ENCODE assay signal across 9 cellular contexts in genomic region chr20:3168079-3168828, GRCh38. TPM values are rescaled to one million over a fixed set of nuclear protein-coding genes. Genes with fewer than 3 reads are reported as not detected.
DNase-seq lines count a peak whose midpoint lies in the region; ATAC-seq and TF ChIP-seq lines count a peak whose summit lies in the region.
"Had no signal": no experiment of that assay in that cellular context is flagged by ENCODE, and none has a peak within 500 bp of the region (broad histone marks: within the 10 kb centered on the region; RNA-seq: fewer than 3 reads in every experiment).

No MANE protein-coding gene starts in this region.

- ATAC-seq in stimulated activated naive B cell treated with anti-CD40 and anti-IgM and Interleukin-4, amounts not matched to agents 10 μg/mL and 1 μg/mL and 100 μg/mL, for 72 hours (replicated peaks), result no peak
- no peak for ATAC-seq in GM21717 (IDR thresholded peaks at IDR 0.05; ENCODE audit: unreplicated experiment)

- no peaks in the 10 kb centered on the region for H3K36me3 ChIP-seq in WERI-Rb-1

- H3K27me3 Mint-ChIP-seq in activated CD4-positive, alpha-beta T cell treated with anti-CD3 and anti-CD28 coated beads, Interleukin-2, amount 10 ng/mL, durations not matched to agents 7 days and 5 days, result peaks cover 42% of the 10 kb centered on the region
- H3K27me3 Mint-ChIP-seq in stimulated activated naive B cell treated with anti-CD40 and anti-IgM and Interleukin-4, amounts not matched to agents 10 μg/mL and 1 μg/mL and 100 μg/mL, for 72 hours, result peaks cover 46 to 72% of the 10 kb centered on the region in 2 donors

- no peak overlapping the region for H3K4me3 Mint-ChIP-seq in activated CD4-positive, alpha-beta T cell treated with anti-CD3 and anti-CD28 coated beads, Interleukin-2, amount 10 ng/mL, durations not matched to agents 7 days and 5 days
- H3K4me3 Mint-ChIP-seq in stimulated activated naive B cell treated with anti-CD40 and anti-IgM and Interleukin-4, amounts not matched to agents 10 μg/mL and 1 μg/mL and 100 μg/mL, for 72 hours, result peak overlapping the region; percentile 3 to 23

- no peak overlapping the region for H3K27ac Mint-ChIP-seq in activated CD4-positive, alpha-beta T cell treated with anti-CD3 and anti-CD28 coated beads, Interleukin-2, amount 10 ng/mL, durations not matched to agents 7 days and 5 days
- H3K27ac Mint-ChIP-seq in stimulated activated naive B cell treated with anti-CD40 and anti-IgM and Interleukin-4, amounts not matched to agents 10 μg/mL and 1 μg/mL and 100 μg/mL, for 72 hours, result no peak overlapping the region

- peaks cover 6% of the 10 kb centered on the region for H3K4me1 Mint-ChIP-seq in activated CD4-positive, alpha-beta T cell treated with anti-CD3 and anti-CD28 coated beads, Interleukin-2, amount 10 ng/mL, durations not matched to agents 7 days and 5 days
- peaks cover 8 to 22% of the 10 kb centered on the region in 2 donors for H3K4me1 Mint-ChIP-seq in stimulated activated naive B cell treated with anti-CD40 and anti-IgM and Interleukin-4, amounts not matched to agents 10 μg/mL and 1 μg/mL and 100 μg/mL, for 72 hours

- H3K36me3 Mint-ChIP-seq in activated CD4-positive, alpha-beta T cell treated with anti-CD3 and anti-CD28 coated beads, Interleukin-2, amount 10 ng/mL, durations not matched to agents 7 days and 5 days (ENCODE audit: low read depth), result no peaks in the 10 kb centered on the region
- H3K36me3 Mint-ChIP-seq in stimulated activated naive B cell treated with anti-CD40 and anti-IgM and Interleukin-4, amounts not matched to agents 10 μg/mL and 1 μg/mL and 100 μg/mL, for 72 hours, result no peaks in the 10 kb centered on the region

- peak; percentile 22 for DNase-seq in activated CD4-positive, alpha-beta T cell treated with anti-CD3 and anti-CD28 coated beads for 48 hours
- DNase-seq in activated CD4-positive, alpha-beta T cell treated with anti-CD3 and anti-CD28 coated beads, Interleukin-2, amount 10 ng/mL, durations not matched to agents 7 days and 5 days, result no peak
- DNase-seq in WERI-Rb-1, result no peak
- peak; percentile 79 for DNase-seq in islet precursor cell
- no peak for DNase-seq in stimulated activated naive B cell treated with anti-CD40 and anti-IgM and Interleukin-4, amounts not matched to agents 10 μg/mL and 1 μg/mL and 100 μg/mL, for 72 hours
- no peak for DNase-seq in OCI-M2 (lab: John Stamatoyannopoulos, UW; ENCODE audit: unreplicated experiment)
- no peak for DNase-seq in pons (ENCODE audit: low spot score)
- DNase-seq: kidney glomerular epithelial cell had no signal

- H3K4me3 ChIP-seq in WERI-Rb-1 (ENCODE audit: low read depth, low read length), result no peak overlapping the region

- POLR2A ChIA-PET in activated CD4-positive, alpha-beta T cell treated with anti-CD3 and anti-CD28 coated beads, Interleukin-2, amount 10 ng/mL, durations not matched to agents 7 days and 5 days (lab: Charles Lee), result no interaction called here

- H3K27ac ChIP-seq in WERI-Rb-1, result no peak overlapping the region

- peak; percentile 33; the same call in 1 of the 2 replicates for TF ChIP-seq CTCF in WERI-Rb-1 (IDR thresholded peaks at IDR 0.05; ENCODE audit: low read depth, low read length)

- CTCF ChIA-PET in activated CD4-positive, alpha-beta T cell treated with anti-CD3 and anti-CD28 coated beads, Interleukin-2, amount 10 ng/mL, durations not matched to agents 7 days and 5 days (lab: Charles Lee), result interaction anchor here (0.7 to 1.3 kb wide), 2 partner anchors 9 to 143 kb away, joined by 3 to 5 read pairs; partner anchors contain the start of genes FASTKD5 and UBOX5

- H3K27me3 ChIP-seq in WERI-Rb-1 (ENCODE audit: insufficient read depth, low read depth, severe bottlenecking), result no peaks in the 10 kb centered on the region

- no peaks in the 10 kb centered on the region for H3K9me3 Mint-ChIP-seq in activated CD4-positive, alpha-beta T cell treated with anti-CD3 and anti-CD28 coated beads, Interleukin-2, amount 10 ng/mL, durations not matched to agents 7 days and 5 days
- H3K9me3 Mint-ChIP-seq in stimulated activated naive B cell treated with anti-CD40 and anti-IgM and Interleukin-4, amounts not matched to agents 10 μg/mL and 1 μg/mL and 100 μg/mL, for 72 hours, result no peaks in the 10 kb centered on the region

- H3K9me3 ChIP-seq in WERI-Rb-1 (ENCODE audit: severe bottlenecking), result no peaks in the 10 kb centered on the region

RNA-seq across cellular contexts. Expression of gene LZTS3, which starts 5.1 kb away (rescaled TPM):
- total RNA-seq in activated CD4-positive, alpha-beta T cell treated with anti-CD3 and anti-CD28 coated beads, Interleukin-2, amount 10 ng/mL, durations not matched to agents 7 days and 5 days, result under 1 TPM; 0.62 to 0.65 TPM

RNA-seq across cellular contexts. Expression of gene FASTKD5, which starts 8.6 kb away (rescaled TPM):
- 10 to 100 TPM; 22.2 to 24.4 TPM for total RNA-seq in activated CD4-positive, alpha-beta T cell treated with anti-CD3 and anti-CD28 coated beads, Interleukin-2, amount 10 ng/mL, durations not matched to agents 7 days and 5 days

RNA-seq across cellular contexts. Expression of gene UBOX5, which starts 8.6 kb away (rescaled TPM):
- 1 to 10 TPM; 8.5 to 9.0 TPM for total RNA-seq in activated CD4-positive, alpha-beta T cell treated with anti-CD3 and anti-CD28 coated beads, Interleukin-2, amount 10 ng/mL, durations not matched to agents 7 days and 5 days

RNA-seq across cellular contexts. Expression of gene DDRGK1, which starts 36.2 kb away (rescaled TPM):
- 10 to 100 TPM; 46.5 to 58.9 TPM for total RNA-seq in activated CD4-positive, alpha-beta T cell treated with anti-CD3 and anti-CD28 coated beads, Interleukin-2, amount 10 ng/mL, durations not matched to agents 7 days and 5 days

RNA-seq across cellular contexts. Expression of gene ITPA, which starts 41.0 kb away (rescaled TPM):
- 10 to 100 TPM; 52.1 to 72.7 TPM for total RNA-seq in activated CD4-positive, alpha-beta T cell treated with anti-CD3 and anti-CD28 coated beads, Interleukin-2, amount 10 ng/mL, durations not matched to agents 7 days and 5 days

Comparison
In these comparisons a context has a peak if more than half of its experiments do, and no peak if none do; other contexts are left out.
1. DNase-seq: peak in activated CD4-positive, alpha-beta T cell treated with anti-CD3 and anti-CD28 coated beads for 48 hours (single experiment) and islet precursor cell (single experiment); none in activated CD4-positive, alpha-beta T cell treated with anti-CD3 and anti-CD28 coated beads, Interleukin-2, amount 10 ng/mL, durations not matched to agents 7 days and 5 days (single experiment), WERI-Rb-1 (single experiment), stimulated activated naive B cell treated with anti-CD40 and anti-IgM and Interleukin-4, amounts not matched to agents 10 μg/mL and 1 μg/mL and 100 μg/mL, for 72 hours (single experiment), OCI-M2 (single experiment) and pons (single experiment).